Comparison of ENCODE assay signal across 15 cellular contexts in the genomic region with DNA sequence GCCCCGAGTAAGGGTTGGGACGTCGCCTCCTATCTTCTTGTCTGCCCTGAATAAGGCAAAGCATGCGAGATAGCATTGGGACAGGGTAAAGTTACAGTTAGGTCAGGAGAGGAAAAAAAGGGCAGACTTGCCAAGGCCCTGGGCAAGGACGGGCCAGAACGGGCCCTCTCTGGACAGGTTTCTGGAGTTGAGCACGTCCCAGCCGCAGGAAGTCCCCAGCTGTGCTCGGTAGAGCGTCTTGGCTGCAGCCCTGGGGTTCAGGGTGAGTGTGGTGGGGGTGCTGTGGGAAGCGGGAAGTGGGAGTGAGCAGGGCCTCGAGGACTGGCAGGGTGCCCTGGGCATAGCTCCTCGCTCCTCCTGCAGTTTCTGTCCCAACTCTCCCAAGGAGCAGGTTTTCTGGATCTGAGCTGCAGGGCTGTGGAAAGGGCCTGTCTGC. TPM values are rescaled to one million over a fixed set of nuclear protein-coding genes. Genes with fewer than 3 reads are reported as not detected.
A peak's percentile ranks its signal among the peaks of the same experiment; 100 is the strongest.
DNase-seq lines count a peak whose midpoint lies in the region; ATAC-seq, FAIRE-seq and TF ChIP-seq lines count a peak whose summit lies in the region.
"Had no signal": no experiment of that assay in that cellular context is flagged by ENCODE, and none has a peak within 500 bp of the region (broad histone marks: within the 10 kb centered on the region; RNA-seq: fewer than 3 reads in every experiment).

No MANE protein-coding gene starts in this region.

- no peak for TF ChIP-seq RAD21 in HepG2 (CRISPR knock-in tag; IDR thresholded peaks at IDR 0.05)

- POLR2A ChIA-PET in HepG2 (lab: Yijun Ruan, JAX), result no interaction called here

- H3K9me3 Mint-ChIP-seq in activated CD4-positive, alpha-beta T cell treated with anti-CD3 and anti-CD28 coated beads, Interleukin-2, amount 10 ng/mL, durations not matched to agents 24 days and 14 days, result no peaks in the 10 kb centered on the region

- H3K27ac Mint-ChIP-seq in activated CD4-positive, alpha-beta T cell treated with anti-CD3 and anti-CD28 coated beads, Interleukin-2, amount 10 ng/mL, durations not matched to agents 24 days and 14 days, result no peak overlapping the region

- H3K27me3 ChIP-seq in right lobe of liver (no peaks in the 10 kb centered on the region), HepG2 (ENCODE audit: control insufficient read depth in 1 of 2, insufficient read depth in 2 of 2, low read length in 2 of 2) (no peaks in the 10 kb centered on the region; a peak in 1 of 5 replicates), left ventricle myocardium inferior (ENCODE audit: low read depth) (no peaks in the 10 kb centered on the region), ovary (no peaks in the 10 kb centered on the region)
- H3K27me3 ChIP-seq: brain microvascular endothelial cell had no signal

- H3K36me3 Mint-ChIP-seq in activated CD4-positive, alpha-beta T cell treated with anti-CD3 and anti-CD28 coated beads, Interleukin-2, amount 10 ng/mL, durations not matched to agents 24 days and 14 days (ENCODE audit: low read depth), result no peaks in the 10 kb centered on the region

- H3K36me3 ChIP-seq in right lobe of liver, result no peaks in the 10 kb centered on the region
- H3K36me3 ChIP-seq in HepG2 (replicated peaks in 1 of 2; ENCODE audit: control insufficient read depth in 1 of 2, insufficient read depth in 2 of 2, low read length in 2 of 2), result no peaks in the 10 kb centered on the region
- no peaks in the 10 kb centered on the region for H3K36me3 ChIP-seq in left ventricle myocardium inferior
- H3K36me3 ChIP-seq in ovary, result no peaks in the 10 kb centered on the region
- H3K36me3 ChIP-seq: brain microvascular endothelial cell had no signal

- intact Hi-C loops in right lobe of liver (cut with DNase I) (no loop called here), HepG2 (cut with micrococcal nuclease; ENCODE audit: unreplicated experiment) (no loop called here), left ventricle myocardium inferior (cut with micrococcal nuclease) (loop anchor here (10.0 kb wide), 1 partner anchor 167 kb away; no protein-coding TSS in a partner anchor), ovary (cut with DNase I) (loop anchor here in 3 of 4 donors (10.0 kb wide), 1 partner anchor 167 kb away; no protein-coding TSS in a partner anchor)
- intact Hi-C loops in activated CD4-positive, alpha-beta T cell treated with anti-CD3 and anti-CD28 coated beads, Interleukin-2, amount 10 ng/mL, durations not matched to agents 24 days and 14 days (cut with micrococcal nuclease), result no loop called here

- H3K9ac ChIP-seq in HepG2 (ENCODE audit: insufficient read depth, low read depth, low read length), result no peak overlapping the region

- TF ChIP-seq EP300 in HepG2 (IDR thresholded peaks at IDR 0.05; ENCODE audit: low read depth in 2 of 2, low read length in 2 of 2) (no peak), HepG2 (CRISPR knock-in tag; IDR thresholded peaks at IDR 0.05; ENCODE audit: borderline replicate concordance) (no peak), ovary (IDR thresholded peaks at IDR 0.05) (no peak)

- H3K9me3 ChIP-seq in right lobe of liver (no peaks in the 10 kb centered on the region), HepG2 (ENCODE audit: low read length) (no peaks in the 10 kb centered on the region), left ventricle myocardium inferior (replicated peaks) (no peaks in the 10 kb centered on the region), ovary (no peaks in the 10 kb centered on the region)

- BruUV-seq in HepG2 (replicated peaks; lab: Mats Ljungman, UMichigan), result no TSS peak

- H2AFZ ChIP-seq in HepG2 (ENCODE audit: low read length), result no peak overlapping the region

- peak; percentile 31 to 56 (median 44) for ATAC-seq in right lobe of liver
- no peak for ATAC-seq in HepG2
- ATAC-seq in HG02678 (IDR thresholded peaks at IDR 0.05; ENCODE audit: unreplicated experiment), result no peak

- H3K4me1 ChIP-seq in right lobe of liver (peaks cover 0 to 7% (median 0%) of the 10 kb centered on the region in 4 donors), HepG2 (ENCODE audit: insufficient read depth, low read length) (peaks cover 11% of the 10 kb centered on the region; the same call in 1 of the 2 replicates), left ventricle myocardium inferior (peaks cover 63% of the 10 kb centered on the region), ovary (ENCODE audit: insufficient read depth) (peaks cover 4% of the 10 kb centered on the region)

- H3K27ac ChIP-seq in right lobe of liver (peak overlapping the region in 1 of 3 donors; percentile 9), HepG2 (ENCODE audit: extremely low read length, insufficient read depth, low read length) (no peak overlapping the region), left ventricle myocardium inferior (replicated peaks) (peak overlapping the region; percentile 93), ovary (peak overlapping the region in 1 of 2 donors; percentile 5)
- H3K27ac ChIP-seq: brain microvascular endothelial cell had no signal

- 74% methylated on average over 8 of the region's 13 CpGs for WGBS in right lobe of liver (ENCODE audit: insufficient coverage, low coverage, low lambda C conversion rate, missing lambda C conversion rate)
- 91% methylated on average over 12 of the region's 13 CpGs for WGBS in HepG2 (ENCODE audit: low lambda C conversion rate)
- WGBS in ovary, 3 donors, result 16 to 17% (median 17%) methylated on average over 13 of the region's 13 CpGs

- no peaks in the 10 kb centered on the region for H3K79me2 ChIP-seq in HepG2 (ENCODE audit: insufficient read depth, low read length)

- H3K4me1 Mint-ChIP-seq in activated CD4-positive, alpha-beta T cell treated with anti-CD3 and anti-CD28 coated beads, Interleukin-2, amount 10 ng/mL, durations not matched to agents 24 days and 14 days, result peaks cover 2% of the 10 kb centered on the region

- no peak for FAIRE-seq in HepG2 (lab: Jason Lieb, UNC)
- FAIRE-seq: small intestine had no signal

- no peaks in the 10 kb centered on the region for H4K20me1 ChIP-seq in HepG2 (ENCODE audit: insufficient read depth, low read length)

- H3K4me3 ChIP-seq in right lobe of liver (no peak overlapping the region), HepG2 (replicated peaks in 1 of 3; ENCODE audit: insufficient read depth in 1 of 3, low read depth in 2 of 3, low read length in 3 of 3) (no peak overlapping the region), left ventricle myocardium inferior (peak overlapping the region; percentile 2), ovary (no peak overlapping the region)

- no peaks in the 10 kb centered on the region for H3K27me3 Mint-ChIP-seq in activated CD4-positive, alpha-beta T cell treated with anti-CD3 and anti-CD28 coated beads, Interleukin-2, amount 10 ng/mL, durations not matched to agents 24 days and 14 days

- DNase-seq in right lobe of liver (no peak), HepG2 (ENCODE audit: low spot score) (no peak), left ventricle myocardium inferior (peak; percentile 80), ovary (peak; percentile 75 to 89 (median 80)), cortex of kidney (lab: John Stamatoyannopoulos, UW) (no peak), HCEC 1CT (no peak)
- DNase-seq in activated CD4-positive, alpha-beta T cell treated with anti-CD3 and anti-CD28 coated beads, Interleukin-2, amount 10 ng/mL, durations not matched to agents 24 days and 14 days, result no peak
- DNase-seq: activated CD4-positive, alpha-beta T cell treated with anti-CD3 and anti-CD28 coated beads for 48 hours; brain microvascular endothelial cell; Calu3; NCI-H1105; NCI-H345; small intestine; T-helper 1 cell had no signal

- H3K4me3 Mint-ChIP-seq in activated CD4-positive, alpha-beta T cell treated with anti-CD3 and anti-CD28 coated beads, Interleukin-2, amount 10 ng/mL, durations not matched to agents 24 days and 14 days, result no peak overlapping the region

- H3K4me2 ChIP-seq in HepG2 (ENCODE audit: low read depth, low read length), result no peak overlapping the region

- TF ChIP-seq POLR2A in right lobe of liver (IDR thresholded peaks at IDR 0.05) (no peak), HepG2 (IDR thresholded peaks at IDR 0.05; ENCODE audit: insufficient read depth in 1 of 2, low read depth in 2 of 2, low read length in 2 of 2) (no peak), ovary (IDR thresholded peaks at IDR 0.05) (no peak)

- in situ Hi-C loops in HepG2 (cut with HindIII; ENCODE audit: extremely low pct_ligation_motif_present, low pct_unique_long_range_greater_than_20kb), result no loop called here

- TF ChIP-seq CTCF in right lobe of liver (IDR thresholded peaks at IDR 0.05) (no peak), HepG2 (CRISPR knock-in tag; IDR thresholded peaks at IDR 0.05) (no peak), left ventricle myocardium inferior (IDR thresholded peaks at IDR 0.05; ENCODE audit: borderline replicate concordance) (no peak), ovary (IDR thresholded peaks at IDR 0.05) (no peak)

- CTCF ChIA-PET in HepG2 (lab: Yijun Ruan, JAX; ENCODE audit: low intra/inter-chr PET ratio, low total read pairs), result no interaction called here

RNA-seq across cellular contexts. Expression of a gene that starts 5.4 kb away (rescaled TPM):
- total RNA-seq in right lobe of liver (1 to 10 TPM; 3.9 to 7.9 (median 4.9) TPM), HepG2 (2016; rRNA removed; fragmentation: Illumina TruSeq; extraction: Trizol) (8.1 and 11.5 TPM in 2 replicates), left ventricle myocardium inferior (20.5 TPM), ovary (1 to 10 TPM in 5 of 7 donors, under 1 TPM in 2; 0.24 to 3.0 (median 1.8) TPM)
- total RNA-seq in HepG2 (2016; cell fraction: cytosol; rRNA removed; fragmentation: Illumina TruSeq; extraction: Trizol; ENCODE audit: low read depth), result 2.4 and 2.7 TPM in 2 replicates
- total RNA-seq in HepG2 (2016; cell fraction: insoluble cytoplasmic fraction; rRNA removed; fragmentation: Illumina TruSeq; extraction: Trizol), result 5.4 and 11.9 TPM in 2 replicates
- 6.9 and 7.9 TPM in 2 replicates for total RNA-seq in HepG2 (2016; cell fraction: membrane; rRNA removed; fragmentation: Illumina TruSeq; extraction: Trizol)
- total RNA-seq in HepG2 (2016; cell fraction: nucleus; rRNA removed; fragmentation: Illumina TruSeq; extraction: Trizol), result 12.4 and 16.2 TPM in 2 replicates
- polyA plus RNA-seq in HepG2 (2011; rRNA removed) (6.5 and 10.3 TPM in 2 replicates), ovary (1 to 10 TPM in 1 of 2 donors, under 1 TPM in 1; 0.67 to 1.7 TPM)
- polyA plus RNA-seq in HepG2 (2011; cell fraction: cytosol; rRNA removed), result 3.2 and 3.9 TPM in 2 replicates
- 23.6 and 25.1 TPM in 2 replicates for polyA plus RNA-seq in HepG2 (2011; cell fraction: nucleus; rRNA removed)
- polyA plus RNA-seq in HepG2 (2012), result 4.9 and 11.7 TPM in 2 replicates
- polyA plus RNA-seq in HepG2 (2016; cell fraction: cytosol; fragmentation: Illumina TruSeq; extraction: Trizol; ENCODE audit: low read depth), result 1.2 and 1.7 TPM in 2 replicates
- polyA plus RNA-seq in HepG2 (2016; cell fraction: insoluble cytoplasmic fraction; fragmentation: Illumina TruSeq; extraction: Trizol; ENCODE audit: low read depth), result 3.7 and 6.7 TPM in 2 replicates
- polyA plus RNA-seq in HepG2 (2016; cell fraction: membrane; fragmentation: Illumina TruSeq; extraction: Trizol; ENCODE audit: low read depth), result 2.9 and 4.2 TPM in 2 replicates
- 20.2 and 23.1 TPM in 2 replicates for polyA plus RNA-seq in HepG2 (2016; cell fraction: nucleus; fragmentation: Illumina TruSeq; extraction: Trizol; ENCODE audit: insufficient read depth, low read depth)
- 8.7 and 18.6 TPM in 2 replicates for polyA minus RNA-seq in HepG2 (2011; rRNA and poly(A)+ RNA removed; ENCODE audit: low replicate concordance)
- 2.4 and 3.3 TPM in 2 replicates for polyA minus RNA-seq in HepG2 (2011; cell fraction: cytosol; rRNA and poly(A)+ RNA removed)
- polyA minus RNA-seq in HepG2 (2011; cell fraction: nucleus; rRNA and poly(A)+ RNA removed), result 12.1 and 17.3 TPM in 2 replicates
- total RNA-seq in activated CD4-positive, alpha-beta T cell treated with anti-CD3 and anti-CD28 coated beads, Interleukin-2, amount 10 ng/mL, durations not matched to agents 24 days and 14 days, result 7.0 and 9.6 TPM in 2 replicates

RNA-seq across cellular contexts. Expression of a gene that starts 35.9 kb away (rescaled TPM):
- 100 to 1,000 TPM in 1 of 6 experiments, 10 to 100 TPM in 5; 63.8 to 112 (median 68.8) TPM for total RNA-seq in right lobe of liver
- 56.5 and 69.9 TPM in 2 replicates for total RNA-seq in HepG2 (2016; rRNA removed; fragmentation: Illumina TruSeq; extraction: Trizol)
- 17.0 and 17.6 TPM in 2 replicates for total RNA-seq in HepG2 (2016; cell fraction: cytosol; rRNA removed; fragmentation: Illumina TruSeq; extraction: Trizol; ENCODE audit: low read depth)
- 53.1 and 69.5 TPM in 2 replicates for total RNA-seq in HepG2 (2016; cell fraction: insoluble cytoplasmic fraction; rRNA removed; fragmentation: Illumina TruSeq; extraction: Trizol)
- 32.7 and 34.6 TPM in 2 replicates for total RNA-seq in HepG2 (2016; cell fraction: membrane; rRNA removed; fragmentation: Illumina TruSeq; extraction: Trizol)
- total RNA-seq in HepG2 (2016; cell fraction: nucleus; rRNA removed; fragmentation: Illumina TruSeq; extraction: Trizol), result 51.4 and 61.7 TPM in 2 replicates
- 94.3 and 102 TPM in 2 replicates for polyA plus RNA-seq in HepG2 (2011; rRNA removed)
- polyA plus RNA-seq in HepG2 (2011; cell fraction: cytosol; rRNA removed), result 93.1 and 108 TPM in 2 replicates
- 122 and 123 TPM in 2 replicates for polyA plus RNA-seq in HepG2 (2011; cell fraction: nucleus; rRNA removed)
- polyA plus RNA-seq in HepG2 (2012), result 73.8 and 77.6 TPM in 2 replicates
- 10.6 and 12.2 TPM in 2 replicates for polyA plus RNA-seq in HepG2 (2016; cell fraction: cytosol; fragmentation: Illumina TruSeq; extraction: Trizol; ENCODE audit: low read depth)
- 80.8 and 82.0 TPM in 2 replicates for polyA plus RNA-seq in HepG2 (2016; cell fraction: insoluble cytoplasmic fraction; fragmentation: Illumina TruSeq; extraction: Trizol; ENCODE audit: low read depth)
- 19.6 and 22.7 TPM in 2 replicates for polyA plus RNA-seq in HepG2 (2016; cell fraction: membrane; fragmentation: Illumina TruSeq; extraction: Trizol; ENCODE audit: low read depth)
- 113 and 120 TPM in 2 replicates for polyA plus RNA-seq in HepG2 (2016; cell fraction: nucleus; fragmentation: Illumina TruSeq; extraction: Trizol; ENCODE audit: insufficient read depth, low read depth)
- polyA minus RNA-seq in HepG2 (2011; rRNA and poly(A)+ RNA removed; ENCODE audit: low replicate concordance), result 129 and 131 TPM in 2 replicates
- polyA minus RNA-seq in HepG2 (2011; cell fraction: cytosol; rRNA and poly(A)+ RNA removed), result 45.5 and 49.7 TPM in 2 replicates
- polyA minus RNA-seq in HepG2 (2011; cell fraction: nucleus; rRNA and poly(A)+ RNA removed), result 71.3 and 89.1 TPM in 2 replicates
- total RNA-seq in left ventricle myocardium inferior, result 230 TPM
- total RNA-seq in ovary, result 10 to 100 TPM; 41.0 to 71.5 (median 68.6) TPM
- 100 to 1,000 TPM in 1 of 2 donors, 10 to 100 TPM in 1; 50.6 to 100 TPM for polyA plus RNA-seq in ovary
- total RNA-seq in activated CD4-positive, alpha-beta T cell treated with anti-CD3 and anti-CD28 coated beads, Interleukin-2, amount 10 ng/mL, durations not matched to agents 24 days and 14 days, result 110 and 111 TPM in 2 replicates

RNA-seq across cellular contexts. Expression of a gene that starts 37.7 kb away (rescaled TPM):
- total RNA-seq in right lobe of liver, result 1 to 10 TPM in 5 of 6 experiments, under 1 TPM in 1; 0.55 to 4.2 (median 2.1) TPM
- total RNA-seq in HepG2 (2016; rRNA removed; fragmentation: Illumina TruSeq; extraction: Trizol), result 20.3 and 27.5 TPM in 2 replicates
- 13.0 and 16.2 TPM in 2 replicates for total RNA-seq in HepG2 (2016; cell fraction: cytosol; rRNA removed; fragmentation: Illumina TruSeq; extraction: Trizol; ENCODE audit: low read depth)
- total RNA-seq in HepG2 (2016; cell fraction: insoluble cytoplasmic fraction; rRNA removed; fragmentation: Illumina TruSeq; extraction: Trizol), result 17.4 and 28.0 TPM in 2 replicates
- total RNA-seq in HepG2 (2016; cell fraction: membrane; rRNA removed; fragmentation: Illumina TruSeq; extraction: Trizol), result 29.3 and 35.9 TPM in 2 replicates
- total RNA-seq in HepG2 (2016; cell fraction: nucleus; rRNA removed; fragmentation: Illumina TruSeq; extraction: Trizol), result 17.6 and 20.1 TPM in 2 replicates
- 10.7 and 15.9 TPM in 2 replicates for polyA plus RNA-seq in HepG2 (2011; rRNA removed)
- 10.4 and 12.8 TPM in 2 replicates for polyA plus RNA-seq in HepG2 (2011; cell fraction: cytosol; rRNA removed)
- 16.7 and 17.3 TPM in 2 replicates for polyA plus RNA-seq in HepG2 (2011; cell fraction: nucleus; rRNA removed)
- polyA plus RNA-seq in HepG2 (2012), result 12.1 and 22.6 TPM in 2 replicates
- polyA plus RNA-seq in HepG2 (2016; cell fraction: cytosol; fragmentation: Illumina TruSeq; extraction: Trizol; ENCODE audit: low read depth), result 11.5 and 14.9 TPM in 2 replicates
- 21.6 and 21.8 TPM in 2 replicates for polyA plus RNA-seq in HepG2 (2016; cell fraction: insoluble cytoplasmic fraction; fragmentation: Illumina TruSeq; extraction: Trizol; ENCODE audit: low read depth)
- polyA plus RNA-seq in HepG2 (2016; cell fraction: membrane; fragmentation: Illumina TruSeq; extraction: Trizol; ENCODE audit: low read depth), result 24.0 and 29.9 TPM in 2 replicates
- polyA plus RNA-seq in HepG2 (2016; cell fraction: nucleus; fragmentation: Illumina TruSeq; extraction: Trizol; ENCODE audit: insufficient read depth, low read depth), result 31.6 and 33.1 TPM in 2 replicates
- 0.12 and 15.6 TPM in 2 replicates for polyA minus RNA-seq in HepG2 (2011; rRNA and poly(A)+ RNA removed; ENCODE audit: low replicate concordance)
- polyA minus RNA-seq in HepG2 (2011; cell fraction: cytosol; rRNA and poly(A)+ RNA removed), result 9.2 and 10.9 TPM in 2 replicates
- polyA minus RNA-seq in HepG2 (2011; cell fraction: nucleus; rRNA and poly(A)+ RNA removed), result 12.9 and 21.1 TPM in 2 replicates
- total RNA-seq in left ventricle myocardium inferior, result 4.2 TPM
- 10 to 100 TPM in 1 of 7 donors, 1 to 10 TPM in 5, not detected in 1; 1.8 to 14.0 (median 3.1) TPM for total RNA-seq in ovary
- 1 to 10 TPM; 4.5 to 5.7 TPM for polyA plus RNA-seq in ovary
- total RNA-seq in activated CD4-positive, alpha-beta T cell treated with anti-CD3 and anti-CD28 coated beads, Interleukin-2, amount 10 ng/mL, durations not matched to agents 24 days and 14 days, result 0.23 and 0.24 TPM in 2 replicates

RNA-seq across cellular contexts. Expression of a gene that starts 41.7 kb away (rescaled TPM):
- total RNA-seq in right lobe of liver, result not detected
- not detected in 2 replicates for total RNA-seq in HepG2 (2016; rRNA removed; fragmentation: Illumina TruSeq; extraction: Trizol)
- total RNA-seq in HepG2 (2016; cell fraction: cytosol; rRNA removed; fragmentation: Illumina TruSeq; extraction: Trizol; ENCODE audit: low read depth), result not detected in 2 replicates
- total RNA-seq in HepG2 (2016; cell fraction: insoluble cytoplasmic fraction; rRNA removed; fragmentation: Illumina TruSeq; extraction: Trizol), result not detected in 2 replicates
- not detected in 2 replicates for total RNA-seq in HepG2 (2016; cell fraction: membrane; rRNA removed; fragmentation: Illumina TruSeq; extraction: Trizol)
- not detected in 2 replicates for total RNA-seq in HepG2 (2016; cell fraction: nucleus; rRNA removed; fragmentation: Illumina TruSeq; extraction: Trizol)
- polyA plus RNA-seq in HepG2 (2011; rRNA removed), result not detected in 2 replicates
- polyA plus RNA-seq in HepG2 (2011; cell fraction: cytosol; rRNA removed), result not detected in 2 replicates
- not detected in 2 replicates for polyA plus RNA-seq in HepG2 (2011; cell fraction: nucleus; rRNA removed)
- polyA plus RNA-seq in HepG2 (2012), result 0.47 and 0.59 TPM in 2 replicates
- not detected in 2 replicates for polyA plus RNA-seq in HepG2 (2016; cell fraction: cytosol; fragmentation: Illumina TruSeq; extraction: Trizol; ENCODE audit: low read depth)
- not detected in 2 replicates for polyA plus RNA-seq in HepG2 (2016; cell fraction: insoluble cytoplasmic fraction; fragmentation: Illumina TruSeq; extraction: Trizol; ENCODE audit: low read depth)
- not detected in 2 replicates for polyA plus RNA-seq in HepG2 (2016; cell fraction: membrane; fragmentation: Illumina TruSeq; extraction: Trizol; ENCODE audit: low read depth)
- polyA plus RNA-seq in HepG2 (2016; cell fraction: nucleus; fragmentation: Illumina TruSeq; extraction: Trizol; ENCODE audit: insufficient read depth, low read depth), result not detected in 2 replicates
- not detected in 2 replicates for polyA minus RNA-seq in HepG2 (2011; rRNA and poly(A)+ RNA removed; ENCODE audit: low replicate concordance)
- polyA minus RNA-seq in HepG2 (2011; cell fraction: cytosol; rRNA and poly(A)+ RNA removed), result not detected in 2 replicates
- not detected in 2 replicates for polyA minus RNA-seq in HepG2 (2011; cell fraction: nucleus; rRNA and poly(A)+ RNA removed)
- not detected for total RNA-seq in left ventricle myocardium inferior
- not detected for total RNA-seq in ovary
- polyA plus RNA-seq in ovary, result not detected
- not detected in 2 replicates for total RNA-seq in activated CD4-positive, alpha-beta T cell treated with anti-CD3 and anti-CD28 coated beads, Interleukin-2, amount 10 ng/mL, durations not matched to agents 24 days and 14 days
- total RNA-seq: Calu3 had no signal
- polyA plus RNA-seq: small intestine had no signal

Comparison
In these comparisons a context has a peak if more than half of its experiments do, and no peak if none do; other contexts are left out.
1. ATAC-seq: peak in right lobe of liver (4 of 4); none in HepG2 (single experiment) and HG02678 (single experiment).
2. DNase-seq: peak in left ventricle myocardium inferior (single experiment) and ovary (5 of 5); none in right lobe of liver (0 of 3), HepG2 (single experiment), cortex of kidney (single experiment), activated CD4-positive, alpha-beta T cell treated with anti-CD3 and anti-CD28 coated beads, Interleukin-2, amount 10 ng/mL, durations not matched to agents 24 days and 14 days (single experiment) and HCEC 1CT (single experiment).
3. intact Hi-C loops: an anchor here in left ventricle myocardium inferior (10.0 kb wide) and ovary (10.0 kb wide); none called in right lobe of liver, HepG2 and activated CD4-positive, alpha-beta T cell treated with anti-CD3 and anti-CD28 coated beads, Interleukin-2, amount 10 ng/mL, durations not matched to agents 24 days and 14 days.